ENCODE assay signal across 10 cellular contexts in genomic region chr6:5626727-5627426, GRCh38.
A peak's percentile ranks its signal among the peaks of the same experiment; 100 is the strongest.
DNase-seq lines count a peak whose midpoint lies in the region; ATAC-seq, FAIRE-seq and TF ChIP-seq lines count a peak whose summit lies in the region.
"Had no signal": no experiment of that assay in that cellular context is flagged by ENCODE, and none has a peak within 500 bp of the region (broad histone marks: within the 10 kb centered on the region; RNA-seq: fewer than 3 reads in every experiment).

No MANE protein-coding gene starts in this region.

- H3K36me3 ChIP-seq in BLaER1 treated with 17β-estradiol and CSF1 and Interleukin-3, amounts not matched to agents 10 nM and 100 nM: peaks cover 0 to 7% (median 0%) of the 10 kb centered on the region in 11 experiments; a peak in 3 of 22 replicates
- H3K36me3 ChIP-seq: neural progenitor cell had no signal

- H3K4me2 ChIP-seq in BLaER1 treated with 17β-estradiol and CSF1 and Interleukin-3, amounts not matched to agents 10 nM and 100 nM: peak overlapping the region in 9 of 11 experiments; percentile 0 to 55 (median 40); a peak in 15 of 22 replicates
- H3K4me2 ChIP-seq: neural progenitor cell had no signal

- no peak overlapping the region for H3K9ac ChIP-seq in BLaER1 treated with 17β-estradiol and CSF1 and Interleukin-3, amounts not matched to agents 10 nM and 100 nM
- H3K9ac ChIP-seq: neural progenitor cell had no signal

- TF ChIP-seq POLR2A in H54 (IDR thresholded peaks at IDR 0.05; ENCODE audit: low read depth, low read length): no peak

- H3K9me3 ChIP-seq in BLaER1 treated with 17β-estradiol and CSF1 and Interleukin-3, amounts not matched to agents 10 nM and 100 nM (replicated peaks in 1 of 11): peaks cover 0 to 2% (median 0%) of the 10 kb centered on the region in 11 experiments; a peak in 2 of 22 replicates

- peaks cover 41 to 66% (median 44%) of the 10 kb centered on the region in 3 donors for H3K4me1 Mint-ChIP-seq in T-cell
- H3K4me1 Mint-ChIP-seq in osteocyte (ENCODE audit: unreplicated experiment): no peaks in the 10 kb centered on the region

- H3K27ac Mint-ChIP-seq in T-cell (peak overlapping the region; percentile 88 to 91), osteocyte (ENCODE audit: unreplicated experiment) (no peak overlapping the region)
- H3K27ac Mint-ChIP-seq: neural progenitor cell had no signal

- TF ChIP-seq CTCF in osteocyte (IDR thresholded peaks at IDR 0.05): no peak

- no peak for FAIRE-seq in H54 (lab: Jason Lieb, UNC)

- H3K4me3 Mint-ChIP-seq in T-cell (peak overlapping the region; percentile 50 to 59 (median 55)), osteocyte (ENCODE audit: unreplicated experiment) (no peak overlapping the region)
- H3K4me3 Mint-ChIP-seq: neural progenitor cell had no signal

- ATAC-seq in GM19043 (IDR thresholded peaks at IDR 0.05; ENCODE audit: low read depth, unreplicated experiment) (peak; percentile 92), HG02970 (IDR thresholded peaks at IDR 0.05; ENCODE audit: low FRiP score, unreplicated experiment) (peak; percentile 45), T-cell (replicated peaks in 1 of 4) (peak; percentile 70 to 82 (median 80))

- POLR2A ChIA-PET in T-cell (lab: Charles Lee): no interaction called here

- peaks cover 0 to 17% (median 13%) of the 10 kb centered on the region in 10 experiments; a peak in 17 of 20 replicates for H3K4me1 ChIP-seq in BLaER1 treated with 17β-estradiol and CSF1 and Interleukin-3, amounts not matched to agents 10 nM and 100 nM
- H3K4me1 ChIP-seq: neural progenitor cell had no signal

- H4K20me1 ChIP-seq in BLaER1 treated with 17β-estradiol and CSF1 and Interleukin-3, amounts not matched to agents 10 nM and 100 nM: no peaks in the 10 kb centered on the region

- H3K9me3 Mint-ChIP-seq in T-cell: no peaks in the 10 kb centered on the region
- no peaks in the 10 kb centered on the region for H3K9me3 Mint-ChIP-seq in osteocyte (ENCODE audit: unreplicated experiment)
- H3K9me3 Mint-ChIP-seq: neural progenitor cell had no signal

- H3K27ac ChIP-seq in BLaER1 treated with 17β-estradiol and CSF1 and Interleukin-3, amounts not matched to agents 10 nM and 100 nM: no peak overlapping the region; a peak in 1 of 22 replicates
- H3K27ac ChIP-seq: HL-60, neural progenitor cell had no signal

- DNase-seq in T-cell: peak in 3 of 34 experiments; percentile 2 to 6 (median 5)
- no peak for DNase-seq in osteocyte (ENCODE audit: extremely low spot score, unreplicated experiment)
- no peak for DNase-seq in H54 (ENCODE audit: insufficient read length, low spot score)
- no peak for DNase-seq in DMS 273 (lab: John Stamatoyannopoulos, UW; ENCODE audit: unreplicated experiment)
- no peak for DNase-seq in H4 (ENCODE audit: low spot score)

- no peaks in the 10 kb centered on the region for H3K27me3 Mint-ChIP-seq in T-cell
- no peaks in the 10 kb centered on the region for H3K27me3 Mint-ChIP-seq in osteocyte (ENCODE audit: unreplicated experiment)

- H3K36me3 Mint-ChIP-seq in T-cell: peaks cover 23% of the 10 kb centered on the region
- no peaks in the 10 kb centered on the region for H3K36me3 Mint-ChIP-seq in osteocyte (ENCODE audit: unreplicated experiment)

- CTCF ChIA-PET in T-cell (lab: Charles Lee): no interaction called here

- H3K4me3 ChIP-seq in BLaER1 treated with 17β-estradiol and CSF1 and Interleukin-3, amounts not matched to agents 10 nM and 100 nM: no peak overlapping the region
- H3K4me3 ChIP-seq: neural progenitor cell had no signal

- no peaks in the 10 kb centered on the region for H3K27me3 ChIP-seq in BLaER1 treated with 17β-estradiol and CSF1 and Interleukin-3, amounts not matched to agents 10 nM and 100 nM
- H3K27me3 ChIP-seq: neural progenitor cell had no signal
